Comparison of ENCODE assay signal across 8 cellular contexts in the genomic region with DNA sequence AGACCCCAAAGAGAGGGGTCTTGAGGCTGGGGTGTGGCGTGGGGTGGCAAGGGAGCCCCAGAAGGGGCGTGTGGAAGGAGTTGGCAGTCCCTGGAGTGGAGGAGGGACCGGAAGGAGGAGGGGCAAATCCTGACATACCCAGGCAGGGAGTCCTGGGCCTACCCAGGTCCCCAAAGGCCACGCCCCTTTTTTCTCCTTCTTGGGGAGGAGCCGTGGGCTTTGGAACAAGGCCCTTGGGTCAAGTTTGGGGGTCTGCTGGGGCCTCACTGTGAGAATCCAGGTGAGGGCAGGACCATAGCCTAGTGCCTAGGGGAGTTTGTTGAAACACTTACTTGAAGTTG. TPM values are rescaled to one million over a fixed set of nuclear protein-coding genes. Genes with fewer than 3 reads are reported as not detected.
A peak's percentile ranks its signal among the peaks of the same experiment; 100 is the strongest.
DNase-seq lines count a peak whose midpoint lies in the region; ATAC-seq and TF ChIP-seq lines count a peak whose summit lies in the region.

No MANE protein-coding gene starts in this region.

- peak overlapping the region; percentile 59; the same call in 1 of the 2 replicates for H3K4me3 ChIP-seq in SJSA1
- peak overlapping the region; percentile 34 to 80 (median 74) for H3K4me3 ChIP-seq in heart right ventricle
- H3K4me3 ChIP-seq in rectal smooth muscle tissue (ENCODE audit: low read length): peak overlapping the region; percentile 65

- peak overlapping the region; percentile 66 for H3K27ac ChIP-seq in SJSA1
- peak overlapping the region; percentile 86 to 99 (median 97) for H3K27ac ChIP-seq in heart right ventricle
- H3K27ac ChIP-seq in rectal smooth muscle tissue (ENCODE audit: low read depth, low read length): peak overlapping the region; percentile 93

- ATAC-seq in heart right ventricle: peak; percentile 24 to 66 (median 60)
- no peak for ATAC-seq in GM21737 (IDR thresholded peaks at IDR 0.05; ENCODE audit: unreplicated experiment)

- 14 to 15% methylated on average over 5 of the region's 5 CpGs for WGBS in heart right ventricle, 2 donors

- H3K4me1 ChIP-seq in SJSA1 (replicated peaks): peaks cover 59% of the 10 kb centered on the region
- H3K4me1 ChIP-seq in heart right ventricle: peaks cover 17 to 91% (median 79%) of the 10 kb centered on the region in 9 donors
- peaks cover 41% of the 10 kb centered on the region for H3K4me1 ChIP-seq in rectal smooth muscle tissue (ENCODE audit: control insufficient read depth, insufficient read depth, low read length)

- no peak overlapping the region for H3K9ac ChIP-seq in rectal smooth muscle tissue (ENCODE audit: low read length)

- H3K36me3 ChIP-seq in SJSA1 (0 out of 2 replicates have a peak, but pooled peaks cover 8% of the 10 kb centered on the region), heart right ventricle (no peaks in the 10 kb centered on the region), rectal smooth muscle tissue (ENCODE audit: control insufficient read depth, insufficient read depth, low read length) (no peaks in the 10 kb centered on the region)

- H3K27me3 ChIP-seq in SJSA1 (replicated peaks): no peaks in the 10 kb centered on the region
- H3K27me3 ChIP-seq in heart right ventricle: peaks cover 0 to 76% (median 5%) of the 10 kb centered on the region in 7 donors
- H3K27me3 ChIP-seq in rectal smooth muscle tissue (ENCODE audit: control insufficient read depth, insufficient read depth, low read length): peaks cover 10% of the 10 kb centered on the region

- intact Hi-C loops in heart right ventricle (cut with DNase I): loop anchor here in 5 of 10 donors (5.0 to 10.0 kb wide), 3 partner anchors 53 to 125 kb away; partner anchors contain the start of gene ASB10 (in 1 of the 5)

- DNase-seq in DMS114 treated with DMSO at 0.1 percent for 48 hours (lab: John Stamatoyannopoulos, UW; ENCODE audit: unreplicated experiment) (peak; percentile 30), SJSA1 (ENCODE audit: low read depth in 1 of 2, low spot score in 2 of 2) (peak; percentile 53 to 78), heart right ventricle (peak; percentile 59 to 80), NCI-H146 (lab: John Stamatoyannopoulos, UW) (no peak), NOMO-1 treated with DMSO at 0.1 percent for 48 hours (lab: John Stamatoyannopoulos, UW; ENCODE audit: unreplicated experiment) (no peak)
- no peak for DNase-seq in stimulated activated CD4-positive, alpha-beta T cell treated with anti-CD3 and anti-CD28 coated beads, Interleukin-2, amount 100 ng/mL, for 24 hours

- H3K9me3 ChIP-seq in SJSA1 (replicated peaks) (no peaks in the 10 kb centered on the region; the same call in 1 of the 2 replicates), heart right ventricle (no peaks in the 10 kb centered on the region)

- TF ChIP-seq CTCF in heart right ventricle (IDR thresholded peaks at IDR 0.05): no peak

RNA-seq across cellular contexts. Expression of gene SMARCD3, which starts 1.2 kb away (rescaled TPM):
- 20.9 and 22.6 TPM in 2 replicates for total RNA-seq in SJSA1 (2014; rRNA removed; shearing (Covaris generic))
- 100 to 1,000 TPM in 5 of 10 donors, 10 to 100 TPM in 5; 78.0 to 119 (median 97.6) TPM for total RNA-seq in heart right ventricle
- polyA plus RNA-seq in heart right ventricle: 100 to 1,000 TPM in 1 of 2 donors, 10 to 100 TPM in 1; 77.7 to 175 TPM

RNA-seq across cellular contexts. Expression of gene CHPF2, which starts 17.4 kb away (rescaled TPM):
- total RNA-seq in SJSA1 (2014; rRNA removed; shearing (Covaris generic)): 50.1 and 68.1 TPM in 2 replicates
- total RNA-seq in heart right ventricle: 10 to 100 TPM; 12.1 to 22.4 (median 17.4) TPM
- polyA plus RNA-seq in heart right ventricle: 10 to 100 TPM; 19.2 to 20.9 TPM

RNA-seq across cellular contexts. Expression of gene ABCF2, which starts 22.7 kb away (rescaled TPM):
- 52.0 and 72.6 TPM in 2 replicates for total RNA-seq in SJSA1 (2014; rRNA removed; shearing (Covaris generic))
- total RNA-seq in heart right ventricle: 10 to 100 TPM; 25.2 to 33.8 (median 29.5) TPM
- 10 to 100 TPM; 13.0 to 35.2 TPM for polyA plus RNA-seq in heart right ventricle

RNA-seq across cellular contexts. Expression of gene H2BK1, which starts 39.4 kb away (rescaled TPM):
- total RNA-seq in SJSA1 (2014; rRNA removed; shearing (Covaris generic)): not detected in 2 replicates
- not detected for total RNA-seq in heart right ventricle
- polyA plus RNA-seq in heart right ventricle: not detected

Comparison
In these comparisons a context has a peak if more than half of its experiments do, and no peak if none do; other contexts are left out.
1. DNase-seq: peak in DMS114 treated with DMSO at 0.1 percent for 48 hours (single experiment), SJSA1 (2 of 2) and heart right ventricle (2 of 2); none in stimulated activated CD4-positive, alpha-beta T cell treated with anti-CD3 and anti-CD28 coated beads, Interleukin-2, amount 100 ng/mL, for 24 hours (0 of 2), NCI-H146 (single experiment) and NOMO-1 treated with DMSO at 0.1 percent for 48 hours (single experiment).
2. Peak in every context shown above with its lines, with median percentiles within 50 percentile points of each other: H3K27ac ChIP-seq and H3K4me3 ChIP-seq.